In the genomic region with DNA sequence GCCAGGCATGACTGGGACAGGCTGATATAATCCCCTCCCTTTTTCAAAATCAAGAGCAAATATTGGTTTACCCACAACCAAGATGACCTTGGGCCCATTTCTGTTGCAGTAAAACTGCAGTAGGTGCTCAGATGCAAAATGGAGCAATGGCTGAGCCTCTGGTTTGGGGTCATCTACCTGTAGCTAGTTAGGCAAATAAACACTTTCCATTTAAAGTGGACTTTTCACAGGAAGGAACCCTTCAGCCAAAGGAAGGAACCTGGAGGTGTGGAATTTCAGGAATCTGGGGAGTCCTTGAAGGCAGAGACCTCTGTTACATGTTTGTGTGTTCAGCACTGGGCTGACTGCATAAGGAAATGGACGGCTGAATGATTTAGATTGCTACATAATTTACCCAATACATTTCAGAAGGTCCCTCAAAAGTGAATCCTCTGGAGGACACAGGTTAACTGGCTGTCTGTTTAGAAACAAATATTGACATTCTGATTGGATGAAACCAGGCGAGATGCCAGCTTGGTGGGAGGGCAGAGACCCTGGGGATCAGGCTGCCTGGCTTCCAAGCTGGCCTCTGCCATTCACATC, we compare ENCODE assay signal across 21 cellular contexts.
DNase-seq lines count a peak whose midpoint lies in the region; ATAC-seq, FAIRE-seq and TF ChIP-seq lines count a peak whose summit lies in the region.
"Had no signal": no experiment of that assay in that cellular context is flagged by ENCODE, and none has a peak within 500 bp of the region (broad histone marks: within the 10 kb centered on the region; RNA-seq: fewer than 3 reads in every experiment).

No MANE protein-coding gene starts in this region.

- no peak for TF ChIP-seq POLR2A in endothelial cell of umbilical vein (IDR thresholded peaks at IDR 0.05; ENCODE audit: low read depth, low read length)
- TF ChIP-seq POLR2A in HepG2 (IDR thresholded peaks at IDR 0.05; ENCODE audit: insufficient read depth in 1 of 2, low read depth in 2 of 2, low read length in 2 of 2): no peak
- TF ChIP-seq POLR2A in ovary (IDR thresholded peaks at IDR 0.05): no peak

- FAIRE-seq in endothelial cell of umbilical vein (lab: Jason Lieb, UNC) (peak; percentile 28), HepG2 (lab: Jason Lieb, UNC) (peak; percentile 87), frontal cortex (lab: Jason Lieb, UNC) (no peak)
- FAIRE-seq: A204.1, endometrium, RCC 7860 had no signal

- in situ Hi-C loops in HepG2 (cut with HindIII; ENCODE audit: extremely low pct_ligation_motif_present, low pct_unique_long_range_greater_than_20kb): no loop called here

- H3K4me2 ChIP-seq in endothelial cell of umbilical vein (ENCODE audit: insufficient read depth, low read length) (no peak overlapping the region), HepG2 (ENCODE audit: low read depth, low read length) (peak overlapping the region; percentile 49)

- H3K27me3 ChIP-seq in endothelial cell of umbilical vein (ENCODE audit: control insufficient read depth in 2 of 2, insufficient read depth in 2 of 2, low read length in 2 of 2): peaks cover 6 to 14% of the 10 kb centered on the region in 2 experiments
- H3K27me3 ChIP-seq in HepG2 (ENCODE audit: control insufficient read depth in 1 of 2, insufficient read depth in 2 of 2, low read length in 2 of 2): peaks cover 0 to 18% of the 10 kb centered on the region in 2 experiments; a peak in 2 of 5 replicates
- no peaks in the 10 kb centered on the region for H3K27me3 ChIP-seq in upper lobe of right lung
- H3K27me3 ChIP-seq in ovary: no peaks in the 10 kb centered on the region
- H3K27me3 ChIP-seq: tibial artery had no signal

- H3K36me3 Mint-ChIP-seq in activated CD8-positive, alpha-beta memory T cell treated with anti-CD3 and anti-CD28 coated beads, Interleukin-2, amount 10 ng/mL, durations not matched to agents 7 days and 5 days: no peaks in the 10 kb centered on the region

- H3K4me1 Mint-ChIP-seq in activated CD8-positive, alpha-beta memory T cell treated with anti-CD3 and anti-CD28 coated beads, Interleukin-2, amount 10 ng/mL, durations not matched to agents 7 days and 5 days: peaks cover 9% of the 10 kb centered on the region
- H3K4me1 Mint-ChIP-seq: activated CD4-positive, alpha-beta T cell treated with anti-CD3 and anti-CD28 coated beads, Interleukin-2, amount 10 ng/mL, durations not matched to agents 24 days and 14 days had no signal

- H3K9me3 ChIP-seq in endothelial cell of umbilical vein (replicated peaks; ENCODE audit: control insufficient read depth, insufficient read depth, low read length) (no peaks in the 10 kb centered on the region), HepG2 (ENCODE audit: low read length) (no peaks in the 10 kb centered on the region), upper lobe of right lung (no peaks in the 10 kb centered on the region), ovary (no peaks in the 10 kb centered on the region)
- H3K9me3 ChIP-seq: tibial artery had no signal

- TF ChIP-seq CTCF in endothelial cell of umbilical vein (IDR thresholded peaks at IDR 0.05; ENCODE audit: extremely low read depth in 1 of 2, insufficient read depth in 1 of 2, low read depth in 1 of 2, low read length in 2 of 2) (no peak), HepG2 (CRISPR knock-in tag; IDR thresholded peaks at IDR 0.05) (no peak), upper lobe of right lung (IDR thresholded peaks at IDR 0.05) (no peak), ovary (IDR thresholded peaks at IDR 0.05) (no peak)

- H3K4me3 ChIP-seq in endothelial cell of umbilical vein (replicated peaks in 1 of 3; ENCODE audit: insufficient read depth in 1 of 3, low read depth in 1 of 3, low read length in 3 of 3): no peak overlapping the region
- no peak overlapping the region for H3K4me3 ChIP-seq in HepG2 (replicated peaks in 1 of 3; ENCODE audit: insufficient read depth in 1 of 3, low read depth in 2 of 3, low read length in 3 of 3)
- H3K4me3 ChIP-seq in upper lobe of right lung: no peak overlapping the region
- H3K4me3 ChIP-seq in ovary: no peak overlapping the region
- H3K4me3 ChIP-seq: skin epidermis, tibial artery had no signal

- POLR2A ChIA-PET in endothelial cell of umbilical vein (lab: Charles Lee) (no interaction called here), HepG2 (lab: Yijun Ruan, JAX) (no interaction called here)

- H3K4me1 ChIP-seq in endothelial cell of umbilical vein (ENCODE audit: control insufficient read depth, extremely low read depth, insufficient read depth, low read length) (peaks cover 5% of the 10 kb centered on the region), HepG2 (ENCODE audit: insufficient read depth, low read length) (peaks cover 41% of the 10 kb centered on the region), upper lobe of right lung (peaks cover 2% of the 10 kb centered on the region), ovary (ENCODE audit: insufficient read depth) (no peaks in the 10 kb centered on the region)
- H3K4me1 ChIP-seq: foreskin keratinocyte, tibial artery had no signal

- ATAC-seq in activated CD8-positive, alpha-beta memory T cell treated with anti-CD3 and anti-CD28 coated beads, Interleukin-2, amount 10 ng/mL, durations not matched to agents 7 days and 5 days: no peak
- peak; percentile 83 for ATAC-seq in HepG2
- ATAC-seq in upper lobe of right lung: peak; percentile 74
- ATAC-seq: foreskin keratinocyte, SK-N-SH treated with all-trans-retinoic acid at 6 μM for 48 hours had no signal

- WGBS in HepG2 (ENCODE audit: low lambda C conversion rate): 0% methylated on average over 2 of the region's 2 CpGs
- 32 to 74% (median 60%) methylated on average over 2 of the region's 2 CpGs for WGBS in ovary, 3 donors

- H3K9ac ChIP-seq in endothelial cell of umbilical vein (replicated peaks; ENCODE audit: extremely low read depth, insufficient read depth, low read length) (no peak overlapping the region), HepG2 (ENCODE audit: insufficient read depth, low read depth, low read length) (no peak overlapping the region)

- H3K27ac Mint-ChIP-seq in activated CD8-positive, alpha-beta memory T cell treated with anti-CD3 and anti-CD28 coated beads, Interleukin-2, amount 10 ng/mL, durations not matched to agents 7 days and 5 days: no peak overlapping the region
- H3K27ac Mint-ChIP-seq: activated CD4-positive, alpha-beta T cell treated with anti-CD3 and anti-CD28 coated beads, Interleukin-2, amount 10 ng/mL, durations not matched to agents 24 days and 14 days had no signal

- no peaks in the 10 kb centered on the region for H3K36me3 ChIP-seq in endothelial cell of umbilical vein (ENCODE audit: control insufficient read depth in 2 of 2, extremely low read depth in 1 of 2, insufficient read depth in 2 of 2, low read length in 2 of 2)
- no peaks in the 10 kb centered on the region for H3K36me3 ChIP-seq in HepG2 (replicated peaks in 1 of 2; ENCODE audit: control insufficient read depth in 1 of 2, insufficient read depth in 2 of 2, low read length in 2 of 2)
- no peaks in the 10 kb centered on the region for H3K36me3 ChIP-seq in upper lobe of right lung
- H3K36me3 ChIP-seq in ovary: no peaks in the 10 kb centered on the region
- H3K36me3 ChIP-seq: tibial artery had no signal

- H4K20me1 ChIP-seq in endothelial cell of umbilical vein (replicated peaks; ENCODE audit: control insufficient read depth, extremely low read depth, insufficient read depth, low read length) (no peaks in the 10 kb centered on the region), HepG2 (ENCODE audit: insufficient read depth, low read length) (no peaks in the 10 kb centered on the region)

- intact Hi-C loops in endothelial cell of umbilical vein (cut with micrococcal nuclease) (no loop called here), HepG2 (cut with micrococcal nuclease; ENCODE audit: unreplicated experiment) (no loop called here), upper lobe of right lung (cut with DNase I) (no loop called here), ovary (cut with DNase I) (no loop called here)

- peak in 1 of 2 experiments; percentile 30; a peak in 1 of 4 replicates for TF ChIP-seq EP300 in HepG2 (IDR thresholded peaks at IDR 0.05; ENCODE audit: low read depth in 2 of 2, low read length in 2 of 2)
- 0 out of 2 replicates have a peak, but pooled peaks have one; percentile 24 for TF ChIP-seq EP300 in HepG2 (CRISPR knock-in tag; IDR thresholded peaks at IDR 0.05; ENCODE audit: borderline replicate concordance)
- no peak for TF ChIP-seq EP300 in ovary (IDR thresholded peaks at IDR 0.05)

- H3K79me2 ChIP-seq in endothelial cell of umbilical vein (ENCODE audit: control insufficient read depth, insufficient read depth, low read length) (no peaks in the 10 kb centered on the region), HepG2 (ENCODE audit: insufficient read depth, low read length) (no peaks in the 10 kb centered on the region)

- CTCF ChIA-PET in activated CD8-positive, alpha-beta memory T cell treated with anti-CD3 and anti-CD28 coated beads, Interleukin-2, amount 10 ng/mL, durations not matched to agents 7 days and 5 days (lab: Charles Lee): no interaction called here
- CTCF ChIA-PET in endothelial cell of umbilical vein (lab: Charles Lee) (interaction anchor here (0.8 to 1.1 kb wide), 2 partner anchors 23 to 114 kb away, joined by 3 to 5 read pairs; no protein-coding TSS in a partner anchor), HepG2 (lab: Yijun Ruan, JAX; ENCODE audit: low intra/inter-chr PET ratio, low total read pairs) (no interaction called here)

- BruUV-seq in endothelial cell of umbilical vein (replicated peaks; lab: Mats Ljungman, UMichigan): no TSS peak
- BruUV-seq in HepG2 (replicated peaks; lab: Mats Ljungman, UMichigan): no TSS peak

- H3K27ac ChIP-seq in endothelial cell of umbilical vein (ENCODE audit: insufficient read depth, low read depth, low read length): no peak overlapping the region
- peak overlapping the region; percentile 65 for H3K27ac ChIP-seq in HepG2 (ENCODE audit: extremely low read length, insufficient read depth, low read length)
- H3K27ac ChIP-seq in upper lobe of right lung: peak overlapping the region; percentile 17
- H3K27ac ChIP-seq in ovary: no peak overlapping the region
- H3K27ac ChIP-seq: C4-2B, foreskin keratinocyte, skin epidermis, tibial artery had no signal

- peak; percentile 18 for DNase-seq in activated CD8-positive, alpha-beta memory T cell treated with anti-CD3 and anti-CD28 coated beads, Interleukin-2, amount 10 ng/mL, durations not matched to agents 7 days and 5 days
- DNase-seq in activated CD8-positive, alpha-beta memory T cell treated with anti-CD3 and anti-CD28 coated beads for 24 hours: no peak
- DNase-seq in endothelial cell of umbilical vein (ENCODE audit: low read depth, low spot score) (peak; percentile 33), HepG2 (ENCODE audit: low spot score) (peak; percentile 85), upper lobe of right lung (no peak), frontal cortex (ENCODE audit: low spot score in 2 of 2) (no peak), ovary (no peak), AG08395 (ENCODE audit: low spot score) (no peak)
- DNase-seq: activated CD4-positive, alpha-beta T cell treated with anti-CD3 and anti-CD28 coated beads, Interleukin-2, amount 10 ng/mL, durations not matched to agents 24 days and 14 days; activated T-cell treated with anti-CD3 and anti-CD28 coated beads, Interleukin-2, amount 50 U/mL, for 48 hours; central memory CD4-positive, alpha-beta T cell; foreskin keratinocyte; NCI-H2107; NCI-H82; tibial artery had no signal

- no peaks in the 10 kb centered on the region for H3K9me1 ChIP-seq in endothelial cell of umbilical vein (replicated peaks; ENCODE audit: control insufficient read depth, extremely low read depth, insufficient read depth, low read length)

- no peak overlapping the region for H3K4me3 Mint-ChIP-seq in activated CD8-positive, alpha-beta memory T cell treated with anti-CD3 and anti-CD28 coated beads, Interleukin-2, amount 10 ng/mL, durations not matched to agents 7 days and 5 days
- H3K4me3 Mint-ChIP-seq: activated CD4-positive, alpha-beta T cell treated with anti-CD3 and anti-CD28 coated beads, Interleukin-2, amount 10 ng/mL, durations not matched to agents 24 days and 14 days had no signal

- H3K27me3 Mint-ChIP-seq in activated CD8-positive, alpha-beta memory T cell treated with anti-CD3 and anti-CD28 coated beads, Interleukin-2, amount 10 ng/mL, durations not matched to agents 7 days and 5 days: peaks cover 3% of the 10 kb centered on the region
- H3K27me3 Mint-ChIP-seq: activated CD4-positive, alpha-beta T cell treated with anti-CD3 and anti-CD28 coated beads, Interleukin-2, amount 10 ng/mL, durations not matched to agents 24 days and 14 days had no signal

- no peak for TF ChIP-seq RAD21 in HepG2 (CRISPR knock-in tag; IDR thresholded peaks at IDR 0.05)

- H3K9me3 Mint-ChIP-seq in activated CD8-positive, alpha-beta memory T cell treated with anti-CD3 and anti-CD28 coated beads, Interleukin-2, amount 10 ng/mL, durations not matched to agents 7 days and 5 days (ENCODE audit: low read depth): peaks cover 3% of the 10 kb centered on the region

- dilution Hi-C loops in endothelial cell of umbilical vein (cut with MboI; ENCODE audit: extremely low pct_ligation_motif_present, low sequenced_read_pairs): no loop called here

- H2AFZ ChIP-seq in endothelial cell of umbilical vein (ENCODE audit: low read depth, low read length): no peak overlapping the region
- no peak overlapping the region for H2AFZ ChIP-seq in HepG2 (ENCODE audit: low read length)

Comparison
In these comparisons a context has a peak if more than half of its experiments do, and no peak if none do; other contexts are left out.
1. DNase-seq: peak in activated CD8-positive, alpha-beta memory T cell treated with anti-CD3 and anti-CD28 coated beads, Interleukin-2, amount 10 ng/mL, durations not matched to agents 7 days and 5 days (single experiment), endothelial cell of umbilical vein (single experiment) and HepG2 (single experiment); none in activated CD8-positive, alpha-beta memory T cell treated with anti-CD3 and anti-CD28 coated beads for 24 hours (single experiment), upper lobe of right lung (single experiment), frontal cortex (0 of 2), ovary (0 of 5) and AG08395 (single experiment).
2. H3K27ac ChIP-seq: peak in HepG2 (single experiment) and upper lobe of right lung (single experiment); none in endothelial cell of umbilical vein (single experiment) and ovary (0 of 2).